9 cellular contexts compared by ENCODE assay signal in the genomic region with DNA sequence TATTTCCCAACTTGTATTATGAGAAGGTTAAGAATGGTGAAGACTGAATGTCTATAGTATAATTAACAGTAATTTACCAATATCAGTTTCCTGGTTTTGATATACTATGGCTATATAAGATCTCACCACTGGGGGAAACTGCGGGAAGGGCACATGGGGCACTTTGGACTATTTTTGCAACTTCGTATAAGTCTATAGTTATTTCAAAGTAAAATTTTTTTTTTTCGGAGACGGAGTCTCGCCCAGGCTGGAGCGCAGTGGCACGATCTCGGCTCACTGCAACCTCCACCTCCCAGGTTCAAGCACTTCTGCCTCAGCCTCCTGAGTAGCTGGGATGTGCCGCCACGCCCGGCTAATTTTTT.
A peak's percentile ranks its signal among the peaks of the same experiment; 100 is the strongest.
DNase-seq lines count a peak whose midpoint lies in the region; ATAC-seq lines count a peak whose summit lies in the region.
"Had no signal": no experiment of that assay in that cellular context is flagged by ENCODE, and none has a peak within 500 bp of the region (broad histone marks: within the 10 kb centered on the region; RNA-seq: fewer than 3 reads in every experiment).

No MANE protein-coding gene starts in this region.

- DNase-seq in AML-193 (lab: John Stamatoyannopoulos, UW) (peak; percentile 0 to 1), OCI-M1 (lab: John Stamatoyannopoulos, UW) (peak; percentile 55), inferior parietal cortex (ENCODE audit: extremely low spot score) (no peak), posterior cingulate gyrus (no peak)
- DNase-seq in effector memory CD4-positive, alpha-beta T cell, result no peak
- DNase-seq: Peyer's patch had no signal

- H3K4me3 ChIP-seq in effector memory CD4-positive, alpha-beta T cell (ENCODE audit: insufficient read depth, low read depth, low read length, poor library complexity, severe bottlenecking), result peak overlapping the region; percentile 51
- H3K4me3 ChIP-seq: Peyer's patch had no signal

- intact Hi-C loops in posterior cingulate gyrus (cut with DNase I), result no loop called here

- no peaks in the 10 kb centered on the region for H3K9me3 ChIP-seq in effector memory CD4-positive, alpha-beta T cell (ENCODE audit: control insufficient read depth, low read length)
- H3K9me3 ChIP-seq: Peyer's patch had no signal

- ATAC-seq in GM18498 (IDR thresholded peaks at IDR 0.05; ENCODE audit: unreplicated experiment) (peak; percentile 9), HG02852 (IDR thresholded peaks at IDR 0.05; ENCODE audit: unreplicated experiment) (no peak), GM18517 (IDR thresholded peaks at IDR 0.05; ENCODE audit: unreplicated experiment) (no peak)

- peak overlapping the region; percentile 62 for H3K27ac ChIP-seq in effector memory CD4-positive, alpha-beta T cell (ENCODE audit: insufficient read depth, low read length, poor library complexity, severe bottlenecking)

- peaks cover 3% of the 10 kb centered on the region for H3K4me1 ChIP-seq in effector memory CD4-positive, alpha-beta T cell (ENCODE audit: control insufficient read depth, insufficient read depth, low read length, poor library complexity, severe bottlenecking)
- H3K4me1 ChIP-seq: Peyer's patch had no signal

- H3K27me3 ChIP-seq in effector memory CD4-positive, alpha-beta T cell (replicated peaks; ENCODE audit: control insufficient read depth, insufficient read depth, low read length, poor library complexity, severe bottlenecking), result no peaks in the 10 kb centered on the region
- H3K27me3 ChIP-seq: Peyer's patch had no signal

- no peaks in the 10 kb centered on the region for H3K36me3 ChIP-seq in effector memory CD4-positive, alpha-beta T cell (ENCODE audit: control insufficient read depth, insufficient read depth, low read length)
- H3K36me3 ChIP-seq: Peyer's patch had no signal

Comparison
In these comparisons a context has a peak if more than half of its experiments do, and no peak if none do; other contexts are left out.
1. DNase-seq: peak in AML-193 (2 of 2) and OCI-M1 (single experiment); none in effector memory CD4-positive, alpha-beta T cell (0 of 3), inferior parietal cortex (single experiment) and posterior cingulate gyrus (0 of 10).